Comparison of ENCODE assay signal across 12 cellular contexts in the genomic region with DNA sequence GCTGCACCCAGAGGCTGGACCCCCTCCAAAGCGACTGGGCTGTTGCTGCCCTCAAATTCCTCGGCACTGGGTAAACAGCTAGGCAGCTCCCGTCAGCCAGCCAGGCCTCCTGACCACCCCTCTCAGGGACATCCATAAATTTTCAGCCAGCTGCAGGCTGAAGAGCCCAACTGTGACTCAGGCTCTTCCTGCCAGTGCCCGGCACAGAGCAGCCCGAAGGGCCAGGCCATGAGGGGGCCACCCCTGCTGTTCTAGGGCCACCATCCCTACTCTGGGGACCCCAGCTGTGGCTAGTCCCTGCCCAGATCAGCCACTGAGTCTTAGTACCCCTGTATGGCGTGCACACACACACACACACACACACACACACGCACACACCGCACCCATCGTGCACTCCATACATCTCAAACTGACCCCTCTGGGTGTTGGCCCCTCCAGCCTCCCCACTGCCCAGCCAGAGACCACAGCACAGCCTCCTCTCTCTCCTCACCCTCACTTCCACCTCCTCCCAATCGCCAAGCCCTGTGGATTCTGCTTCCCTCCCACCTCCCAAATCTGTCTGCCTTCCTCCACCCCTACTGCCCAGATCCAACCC.
A peak's percentile ranks its signal among the peaks of the same experiment; 100 is the strongest.
DNase-seq lines count a peak whose midpoint lies in the region; ATAC-seq and TF ChIP-seq lines count a peak whose summit lies in the region.
"Had no signal": no experiment of that assay in that cellular context is flagged by ENCODE, and none has a peak within 500 bp of the region (broad histone marks: within the 10 kb centered on the region; RNA-seq: fewer than 3 reads in every experiment).

No MANE protein-coding gene starts in this region.

- no peak overlapping the region for H3K4me3 ChIP-seq in AG10803 (ENCODE audit: low read length)
- no peak overlapping the region for H3K4me3 ChIP-seq in coronary artery

- peak; percentile 64 for DNase-seq in AG10803 (ENCODE audit: low read depth)
- no peak for DNase-seq in coronary artery (ENCODE audit: low spot score)
- peak in 36 of 56 donors; percentile 10 to 73 (median 38) for DNase-seq in nucleus accumbens (lab: John Stamatoyannopoulos, UW)
- DNase-seq in KG1 (lab: John Stamatoyannopoulos, UW) = no peak
- no peak for DNase-seq in NCI-H1048 (lab: John Stamatoyannopoulos, UW)
- DNase-seq: activated naive CD4-positive, alpha-beta T cell; Calu3; foreskin melanocyte; stimulated activated naive CD4-positive, alpha-beta T cell treated with Interleukin-2 at 50 U/mL for 16 hours had no signal

- TF ChIP-seq CTCF in AG10803 (conservative IDR thresholded peaks at IDR 0.05; ENCODE audit: low read length) (no peak), coronary artery (IDR thresholded peaks at IDR 0.05) (no peak)

- H3K36me3 ChIP-seq in KOPT-K1 (ENCODE audit: insufficient read depth, low read length) = no peaks in the 10 kb centered on the region

- H3K9me3 ChIP-seq in KOPT-K1 (ENCODE audit: insufficient read depth, low read length, poor library complexity, severe bottlenecking) = no peaks in the 10 kb centered on the region

- H3K27ac ChIP-seq in KOPT-K1 (ENCODE audit: low read depth, low read length, poor library complexity, severe bottlenecking) (peak overlapping the region; percentile 7), coronary artery (peak overlapping the region; percentile 40 to 68)

- ATAC-seq in HG03135 (IDR thresholded peaks at IDR 0.05; ENCODE audit: unreplicated experiment) (no peak), HG02798 (IDR thresholded peaks at IDR 0.05; ENCODE audit: poor library complexity, unreplicated experiment) (no peak)

Comparison
In these comparisons a context has a peak if more than half of its experiments do, and no peak if none do; other contexts are left out.
1. DNase-seq: peak in AG10803 (single experiment) and nucleus accumbens (36 of 56); none in coronary artery (single experiment), KG1 (single experiment) and NCI-H1048 (single experiment).